ENCODE assay signal across 15 cellular contexts in the genomic region with DNA sequence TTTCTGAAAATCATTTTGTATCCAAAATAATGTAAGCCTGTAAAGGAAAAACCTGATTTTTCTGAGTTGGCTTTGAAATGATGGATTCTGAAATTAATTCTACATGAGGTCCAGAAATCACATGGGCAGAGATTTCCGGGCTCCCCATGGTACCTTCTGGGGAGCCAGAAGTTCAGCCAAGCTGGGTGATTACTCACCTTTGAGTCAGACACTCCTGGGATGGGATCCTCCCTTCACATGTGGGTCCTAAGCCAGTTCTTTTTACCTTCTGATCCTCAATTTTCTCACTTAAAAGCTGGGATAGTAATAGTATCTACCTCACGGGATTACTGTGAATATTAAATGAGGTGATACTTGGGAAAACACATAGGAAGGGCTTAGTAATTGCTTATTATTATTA.
DNase-seq lines count a peak whose midpoint lies in the region; ATAC-seq, FAIRE-seq and TF ChIP-seq lines count a peak whose summit lies in the region.
"Had no signal": no experiment of that assay in that cellular context is flagged by ENCODE, and none has a peak within 500 bp of the region (broad histone marks: within the 10 kb centered on the region; RNA-seq: fewer than 3 reads in every experiment).

No MANE protein-coding gene starts in this region.

- H4K20me1 ChIP-seq in astrocyte (ENCODE audit: insufficient read depth, low read length), result no peaks in the 10 kb centered on the region

- no peak overlapping the region for H3K4me3 Mint-ChIP-seq in astrocyte (ENCODE audit: unreplicated experiment)
- H3K4me3 Mint-ChIP-seq: T-helper 17 cell had no signal

- H3K27ac ChIP-seq in ACC112 (ENCODE audit: low read depth, low read length), result peak overlapping the region; percentile 66
- H3K27ac ChIP-seq in astrocyte (ENCODE audit: low read depth, low read length), result peak overlapping the region; percentile 43
- H3K27ac ChIP-seq in right atrium auricular region, result peak overlapping the region; percentile 64 to 83

- no peaks in the 10 kb centered on the region for H3K9me3 ChIP-seq in astrocyte (ENCODE audit: insufficient read depth, low read depth, low read length)
- H3K9me3 ChIP-seq in right atrium auricular region, result no peaks in the 10 kb centered on the region

- H3K79me2 ChIP-seq in ACC112 (ENCODE audit: control insufficient read depth, insufficient read depth, low read length, unreplicated experiment) (no peaks in the 10 kb centered on the region), astrocyte (ENCODE audit: insufficient read depth, low read length) (no peaks in the 10 kb centered on the region)

- no peaks in the 10 kb centered on the region for H3K27me3 Mint-ChIP-seq in astrocyte (ENCODE audit: low read depth, unreplicated experiment)
- H3K27me3 Mint-ChIP-seq: T-helper 17 cell had no signal

- peak overlapping the region; percentile 15 for H2AFZ ChIP-seq in ACC112 (ENCODE audit: low read length, unreplicated experiment)
- H2AFZ ChIP-seq in astrocyte (ENCODE audit: low read depth, low read length), result no peak overlapping the region

- H3K4me2 ChIP-seq in astrocyte (ENCODE audit: low read length), result peak overlapping the region; percentile 44

- H3K4me1 Mint-ChIP-seq in astrocyte (ENCODE audit: low read depth, unreplicated experiment), result peaks cover 14% of the 10 kb centered on the region
- H3K4me1 Mint-ChIP-seq: T-helper 17 cell had no signal

- peak overlapping the region; percentile 14 for H3K9ac ChIP-seq in astrocyte (ENCODE audit: low read length)

- H3K4me1 ChIP-seq in ACC112 (ENCODE audit: control insufficient read depth, insufficient read depth, low read length, unreplicated experiment), result peaks cover 42% of the 10 kb centered on the region
- H3K4me1 ChIP-seq in astrocyte (ENCODE audit: insufficient read depth, low read length), result peaks cover 28% of the 10 kb centered on the region
- H3K4me1 ChIP-seq in right atrium auricular region, result peaks cover 0 to 45% of the 10 kb centered on the region in 2 donors

- DNase-seq in HS-27A (ENCODE audit: low read depth) (peak; percentile 59), astrocyte (ENCODE audit: low read depth) (peak; percentile 85), right atrium auricular region (ENCODE audit: low spot score) (no peak), NCI-H2029 treated with DMSO at 0.1 percent for 48 hours (lab: John Stamatoyannopoulos, UW) (no peak), NCI-H2029 (lab: John Stamatoyannopoulos, UW) (no peak)
- no peak for DNase-seq in stimulated activated CD4-positive, alpha-beta T cell treated with anti-CD3 and anti-CD28 coated beads, Interleukin-4, amount 100 ng/mL, for 24 hours
- DNase-seq: activated CD4-positive, alpha-beta T cell treated with anti-CD3 and anti-CD28 coated beads, Interleukin-2, amount 50 U/mL, for 4 hours; activated gamma-delta T cell treated with Interleukin-2 at 50 U/mL for 16 hours; Kasumi-1; NCI-H2107; T-helper 17 cell had no signal

- TF ChIP-seq CTCF in astrocyte (IDR thresholded peaks at IDR 0.05; ENCODE audit: insufficient read depth, low read depth, low read length) (no peak), right atrium auricular region (IDR thresholded peaks at IDR 0.05) (no peak)

- no peaks in the 10 kb centered on the region for H3K27me3 ChIP-seq in ACC112 (ENCODE audit: insufficient read depth, low read length)
- no peaks in the 10 kb centered on the region for H3K27me3 ChIP-seq in astrocyte (ENCODE audit: insufficient read depth, low read length)
- no peaks in the 10 kb centered on the region for H3K27me3 ChIP-seq in right atrium auricular region

- H3K4me3 ChIP-seq in ACC112 (ENCODE audit: low read depth, low read length) (peak overlapping the region; percentile 47; the same call in 1 of the 2 replicates), astrocyte (ENCODE audit: insufficient read depth, low read depth, low read length) (no peak overlapping the region), right atrium auricular region (no peak overlapping the region)
- H3K4me3 ChIP-seq: lung had no signal

- peak; percentile 74 for FAIRE-seq in astrocyte (lab: Jason Lieb, UNC)
- FAIRE-seq: colon had no signal

- H3K36me3 ChIP-seq in ACC112 (ENCODE audit: insufficient read depth, low read length) (no peaks in the 10 kb centered on the region), astrocyte (ENCODE audit: insufficient read depth, low read length) (no peaks in the 10 kb centered on the region), right atrium auricular region (no peaks in the 10 kb centered on the region)

- no peak for ATAC-seq in GM21717 (IDR thresholded peaks at IDR 0.05; ENCODE audit: unreplicated experiment)
- ATAC-seq: T-helper 17 cell had no signal

- no peaks in the 10 kb centered on the region for H3K9me3 Mint-ChIP-seq in astrocyte (ENCODE audit: unreplicated experiment)

- no peaks in the 10 kb centered on the region for H3K36me3 Mint-ChIP-seq in astrocyte (ENCODE audit: low read depth, unreplicated experiment)

- H3K27ac Mint-ChIP-seq in astrocyte (ENCODE audit: unreplicated experiment), result no peak overlapping the region
- H3K27ac Mint-ChIP-seq: T-helper 17 cell had no signal

Comparison
In these comparisons a context has a peak if more than half of its experiments do, and no peak if none do; other contexts are left out.
1. DNase-seq: peak in HS-27A (single experiment) and astrocyte (single experiment); none in right atrium auricular region (single experiment), NCI-H2029 treated with DMSO at 0.1 percent for 48 hours (single experiment), NCI-H2029 (single experiment) and stimulated activated CD4-positive, alpha-beta T cell treated with anti-CD3 and anti-CD28 coated beads, Interleukin-4, amount 100 ng/mL, for 24 hours (single experiment).
2. Peak in every context shown above with its lines, with median percentiles within 50 percentile points of each other: H3K27ac ChIP-seq.